In the genomic region with DNA sequence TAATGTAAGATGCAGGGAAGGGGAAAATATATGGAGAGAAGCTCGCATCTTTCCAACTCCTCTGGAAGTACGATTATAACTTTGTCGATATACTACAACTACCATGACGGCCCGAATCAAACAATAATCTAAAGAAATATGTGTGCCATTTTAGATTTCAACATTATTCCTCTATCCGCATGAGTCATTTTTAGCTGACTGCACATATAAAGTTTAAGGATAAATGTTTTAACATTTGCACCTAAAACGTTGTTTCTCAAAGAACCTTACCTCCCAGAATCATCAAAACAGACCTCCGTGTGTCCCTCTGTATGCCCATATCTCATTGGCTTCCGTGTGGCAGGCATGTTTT, we compare ENCODE assay signal across 1 cellular context.
TF ChIP-seq lines count a peak whose summit lies in the region.

No MANE protein-coding gene starts in this region.

TF ChIP-seq in GM12878, 131 proteins besides CTCF, POLR2A, EP300 and RAD21:
- TF ChIP-seq KLF5 (IDR thresholded peaks at IDR 0.05; ENCODE audit: partially characterized antibody) (no peak), YBX1 (IDR thresholded peaks at IDR 0.05) (no peak), TARDBP (IDR thresholded peaks at IDR 0.05; ENCODE audit: borderline replicate concordance) (no peak), SMARCA5 (IDR thresholded peaks at IDR 0.05) (no peak), RFX5 (IDR thresholded peaks at IDR 0.05; ENCODE audit: low read depth, low read length) (no peak), EZH2 (IDR thresholded peaks at IDR 0.05; ENCODE audit: borderline replicate concordance, control insufficient read depth, low read depth, low read length) (no peak), EED (IDR thresholded peaks at IDR 0.05; ENCODE audit: low read depth) (no peak), NBN (IDR thresholded peaks at IDR 0.05) (no peak)
- TF ChIP-seq, protein P1, sequence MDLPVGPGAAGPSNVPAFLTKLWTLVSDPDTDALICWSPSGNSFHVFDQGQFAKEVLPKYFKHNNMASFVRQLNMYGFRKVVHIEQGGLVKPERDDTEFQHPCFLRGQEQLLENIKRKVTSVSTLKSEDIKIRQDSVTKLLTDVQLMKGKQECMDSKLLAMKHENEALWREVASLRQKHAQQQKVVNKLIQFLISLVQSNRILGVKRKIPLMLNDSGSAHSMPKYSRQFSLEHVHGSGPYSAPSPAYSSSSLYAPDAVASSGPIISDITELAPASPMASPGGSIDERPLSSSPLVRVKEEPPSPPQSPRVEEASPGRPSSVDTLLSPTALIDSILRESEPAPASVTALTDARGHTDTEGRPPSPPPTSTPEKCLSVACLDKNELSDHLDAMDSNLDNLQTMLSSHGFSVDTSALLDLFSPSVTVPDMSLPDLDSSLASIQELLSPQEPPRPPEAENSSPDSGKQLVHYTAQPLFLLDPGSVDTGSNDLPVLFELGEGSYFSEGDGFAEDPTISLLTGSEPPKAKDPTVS (IDR thresholded peaks at IDR 0.05; ENCODE audit: low read depth, low read length) = no peak
- TF ChIP-seq, protein P2, sequence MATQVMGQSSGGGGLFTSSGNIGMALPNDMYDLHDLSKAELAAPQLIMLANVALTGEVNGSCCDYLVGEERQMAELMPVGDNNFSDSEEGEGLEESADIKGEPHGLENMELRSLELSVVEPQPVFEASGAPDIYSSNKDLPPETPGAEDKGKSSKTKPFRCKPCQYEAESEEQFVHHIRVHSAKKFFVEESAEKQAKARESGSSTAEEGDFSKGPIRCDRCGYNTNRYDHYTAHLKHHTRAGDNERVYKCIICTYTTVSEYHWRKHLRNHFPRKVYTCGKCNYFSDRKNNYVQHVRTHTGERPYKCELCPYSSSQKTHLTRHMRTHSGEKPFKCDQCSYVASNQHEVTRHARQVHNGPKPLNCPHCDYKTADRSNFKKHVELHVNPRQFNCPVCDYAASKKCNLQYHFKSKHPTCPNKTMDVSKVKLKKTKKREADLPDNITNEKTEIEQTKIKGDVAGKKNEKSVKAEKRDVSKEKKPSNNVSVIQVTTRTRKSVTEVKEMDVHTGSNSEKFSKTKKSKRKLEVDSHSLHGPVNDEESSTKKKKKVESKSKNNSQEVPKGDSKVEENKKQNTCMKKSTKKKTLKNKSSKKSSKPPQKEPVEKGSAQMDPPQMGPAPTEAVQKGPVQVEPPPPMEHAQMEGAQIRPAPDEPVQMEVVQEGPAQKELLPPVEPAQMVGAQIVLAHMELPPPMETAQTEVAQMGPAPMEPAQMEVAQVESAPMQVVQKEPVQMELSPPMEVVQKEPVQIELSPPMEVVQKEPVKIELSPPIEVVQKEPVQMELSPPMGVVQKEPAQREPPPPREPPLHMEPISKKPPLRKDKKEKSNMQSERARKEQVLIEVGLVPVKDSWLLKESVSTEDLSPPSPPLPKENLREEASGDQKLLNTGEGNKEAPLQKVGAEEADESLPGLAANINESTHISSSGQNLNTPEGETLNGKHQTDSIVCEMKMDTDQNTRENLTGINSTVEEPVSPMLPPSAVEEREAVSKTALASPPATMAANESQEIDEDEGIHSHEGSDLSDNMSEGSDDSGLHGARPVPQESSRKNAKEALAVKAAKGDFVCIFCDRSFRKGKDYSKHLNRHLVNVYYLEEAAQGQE (IDR thresholded peaks at IDR 0.05; ENCODE audit: low read depth, low read length) = no peak
- TF ChIP-seq, protein P3, sequence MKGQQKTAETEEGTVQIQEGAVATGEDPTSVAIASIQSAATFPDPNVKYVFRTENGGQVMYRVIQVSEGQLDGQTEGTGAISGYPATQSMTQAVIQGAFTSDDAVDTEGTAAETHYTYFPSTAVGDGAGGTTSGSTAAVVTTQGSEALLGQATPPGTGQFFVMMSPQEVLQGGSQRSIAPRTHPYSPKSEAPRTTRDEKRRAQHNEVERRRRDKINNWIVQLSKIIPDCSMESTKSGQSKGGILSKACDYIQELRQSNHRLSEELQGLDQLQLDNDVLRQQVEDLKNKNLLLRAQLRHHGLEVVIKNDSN (IDR thresholded peaks at IDR 0.05; ENCODE audit: borderline replicate concordance, extremely low read length, insufficient read depth, low read depth, low read length) = no peak
- TF ChIP-seq, protein P4, sequence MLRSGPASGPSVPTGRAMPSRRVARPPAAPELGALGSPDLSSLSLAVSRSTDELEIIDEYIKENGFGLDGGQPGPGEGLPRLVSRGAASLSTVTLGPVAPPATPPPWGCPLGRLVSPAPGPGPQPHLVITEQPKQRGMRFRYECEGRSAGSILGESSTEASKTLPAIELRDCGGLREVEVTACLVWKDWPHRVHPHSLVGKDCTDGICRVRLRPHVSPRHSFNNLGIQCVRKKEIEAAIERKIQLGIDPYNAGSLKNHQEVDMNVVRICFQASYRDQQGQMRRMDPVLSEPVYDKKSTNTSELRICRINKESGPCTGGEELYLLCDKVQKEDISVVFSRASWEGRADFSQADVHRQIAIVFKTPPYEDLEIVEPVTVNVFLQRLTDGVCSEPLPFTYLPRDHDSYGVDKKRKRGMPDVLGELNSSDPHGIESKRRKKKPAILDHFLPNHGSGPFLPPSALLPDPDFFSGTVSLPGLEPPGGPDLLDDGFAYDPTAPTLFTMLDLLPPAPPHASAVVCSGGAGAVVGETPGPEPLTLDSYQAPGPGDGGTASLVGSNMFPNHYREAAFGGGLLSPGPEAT (IDR thresholded peaks at IDR 0.05; ENCODE audit: low read depth) = no peak
- TF ChIP-seq, protein P5, sequence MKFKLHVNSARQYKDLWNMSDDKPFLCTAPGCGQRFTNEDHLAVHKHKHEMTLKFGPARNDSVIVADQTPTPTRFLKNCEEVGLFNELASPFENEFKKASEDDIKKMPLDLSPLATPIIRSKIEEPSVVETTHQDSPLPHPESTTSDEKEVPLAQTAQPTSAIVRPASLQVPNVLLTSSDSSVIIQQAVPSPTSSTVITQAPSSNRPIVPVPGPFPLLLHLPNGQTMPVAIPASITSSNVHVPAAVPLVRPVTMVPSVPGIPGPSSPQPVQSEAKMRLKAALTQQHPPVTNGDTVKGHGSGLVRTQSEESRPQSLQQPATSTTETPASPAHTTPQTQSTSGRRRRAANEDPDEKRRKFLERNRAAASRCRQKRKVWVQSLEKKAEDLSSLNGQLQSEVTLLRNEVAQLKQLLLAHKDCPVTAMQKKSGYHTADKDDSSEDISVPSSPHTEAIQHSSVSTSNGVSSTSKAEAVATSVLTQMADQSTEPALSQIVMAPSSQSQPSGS (IDR thresholded peaks at IDR 0.05; ENCODE audit: low read length) = no peak
